Comparison of ENCODE assay signal across 22 cellular contexts in genomic region chr15:81278306-81279029, GRCh38.
"Had no signal": no experiment of that assay in that cellular context is flagged by ENCODE, and none has a peak within 500 bp of the region (broad histone marks: within the 10 kb centered on the region; RNA-seq: fewer than 3 reads in every experiment).

No MANE protein-coding gene starts in this region.

- H3K4me1 ChIP-seq: foreskin keratinocyte, upper lobe of right lung had no signal

- H3K4me3 ChIP-seq: coronary artery, hepatocyte, pancreas, smooth muscle cell, testis, tibial nerve, upper lobe of right lung had no signal

- H3K27me3 ChIP-seq: foreskin keratinocyte, hepatocyte, pancreas, testis, tibial nerve, upper lobe of right lung had no signal

- H3K36me3 Mint-ChIP-seq: stimulated activated effector memory CD8-positive, alpha-beta T cell treated with anti-CD3 and anti-CD28 coated beads, Interleukin-12 subunit alpha, Interleukin-12 subunit beta, amount 100 ng/mL, for 72 hours had no signal

- H3K9me3 ChIP-seq: pancreas, testis, upper lobe of right lung had no signal

- ATAC-seq: foreskin keratinocyte; left cardiac atrium; left ventricle myocardium superior; pancreas; right cardiac atrium; stimulated activated effector memory CD8-positive, alpha-beta T cell treated with anti-CD3 and anti-CD28 coated beads, Interleukin-12 subunit alpha, Interleukin-12 subunit beta, amount 100 ng/mL, for 72 hours; upper lobe of right lung had no signal

- H3K27ac Mint-ChIP-seq: endodermal cell; nephron; progenitor cell of endocrine pancreas; stimulated activated effector memory CD8-positive, alpha-beta T cell treated with anti-CD3 and anti-CD28 coated beads, Interleukin-12 subunit alpha, Interleukin-12 subunit beta, amount 100 ng/mL, for 72 hours; stimulated activated naive CD8-positive, alpha-beta T cell treated with anti-CD3 and anti-CD28 coated beads, Interleukin-15, Interleukin-2, amounts not matched to agents 100 ng/mL and 50 ng/mL, for 24 hours had no signal

- DNase-seq: effector CD4-positive, alpha-beta T cell; endodermal cell; erythroblast; foreskin keratinocyte; kidney; left cardiac atrium; left ventricle myocardium superior; mesendoderm; occipital lobe; pancreas; right cardiac atrium; stimulated activated CD4-positive, alpha-beta T cell treated with anti-CD3 and anti-CD28 coated beads, Interleukin-2, amount 100 ng/mL, for 48 hours; testis; upper lobe of right lung had no signal

- H3K36me3 ChIP-seq: pancreas had no signal

- H3K27me3 Mint-ChIP-seq: stimulated activated naive CD8-positive, alpha-beta T cell treated with anti-CD3 and anti-CD28 coated beads, Interleukin-15, Interleukin-2, amounts not matched to agents 100 ng/mL and 50 ng/mL, for 24 hours had no signal

- H3K27ac ChIP-seq: coronary artery, foreskin keratinocyte, hepatocyte, pancreas, testis, tibial nerve, upper lobe of right lung had no signal

- H3K4me3 Mint-ChIP-seq: endodermal cell; nephron; stimulated activated effector memory CD8-positive, alpha-beta T cell treated with anti-CD3 and anti-CD28 coated beads, Interleukin-12 subunit alpha, Interleukin-12 subunit beta, amount 100 ng/mL, for 72 hours; stimulated activated naive CD8-positive, alpha-beta T cell treated with anti-CD3 and anti-CD28 coated beads, Interleukin-15, Interleukin-2, amounts not matched to agents 100 ng/mL and 50 ng/mL, for 24 hours had no signal
